In the genomic region with DNA sequence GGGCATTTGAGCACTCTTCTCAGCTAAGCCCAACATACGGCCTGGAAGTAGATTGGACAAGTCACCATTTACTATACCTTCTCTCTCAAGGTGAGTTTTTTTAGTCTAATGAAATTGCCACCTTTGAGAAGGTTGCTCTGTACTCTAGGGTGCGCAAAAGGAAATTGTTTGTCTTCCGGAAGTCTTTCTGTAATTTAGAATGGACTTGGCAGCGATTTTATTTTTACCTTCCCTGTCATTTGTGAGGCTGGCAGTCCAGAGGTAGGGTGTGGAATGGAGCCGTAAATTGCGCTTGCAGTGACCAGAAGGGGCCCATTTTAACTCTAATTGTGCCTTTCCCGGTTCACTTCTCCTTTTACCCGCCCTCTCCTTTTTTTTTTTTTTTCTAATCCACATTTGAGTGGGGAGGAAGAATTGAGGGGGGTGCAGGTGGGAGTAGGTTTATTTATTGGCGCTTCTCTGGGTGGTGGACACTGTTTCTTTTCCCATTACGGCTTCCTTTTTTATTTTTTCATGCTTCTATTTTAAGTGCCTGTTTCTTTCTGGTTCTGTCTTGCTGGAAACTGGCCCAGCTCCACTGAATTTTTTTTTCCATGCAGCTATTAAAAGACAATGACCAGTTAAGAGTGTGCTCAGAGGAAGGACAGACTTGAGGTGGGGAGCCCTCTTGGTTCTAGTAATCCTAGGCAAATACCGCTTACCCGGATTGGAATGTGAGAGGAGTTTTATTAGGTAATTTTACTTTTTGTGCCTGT, we compare ENCODE assay signal across 9 cellular contexts.
DNase-seq lines count a peak whose midpoint lies in the region; ATAC-seq and TF ChIP-seq lines count a peak whose summit lies in the region.
"Had no signal": no experiment of that assay in that cellular context is flagged by ENCODE, and none has a peak within 500 bp of the region (broad histone marks: within the 10 kb centered on the region; RNA-seq: fewer than 3 reads in every experiment).

No MANE protein-coding gene starts in this region.

- H3K36me3 Mint-ChIP-seq in stimulated activated memory B cell treated with anti-CD40 and anti-IgM and Interleukin-4, amounts not matched to agents 10 μg/mL and 1 μg/mL and 100 μg/mL, for 72 hours = peaks cover 41% of the 10 kb centered on the region

- H3K4me3 Mint-ChIP-seq in stimulated activated memory B cell treated with anti-CD40 and anti-IgM and Interleukin-4, amounts not matched to agents 10 μg/mL and 1 μg/mL and 100 μg/mL, for 72 hours = no peak overlapping the region

- intact Hi-C loops in transverse colon (cut with DNase I; ENCODE audit: low total_unique reads) = no loop called here

- H3K27me3 Mint-ChIP-seq in stimulated activated memory B cell treated with anti-CD40 and anti-IgM and Interleukin-4, amounts not matched to agents 10 μg/mL and 1 μg/mL and 100 μg/mL, for 72 hours = no peaks in the 10 kb centered on the region

- H3K9me3 ChIP-seq in transverse colon = no peaks in the 10 kb centered on the region

- H3K4me3 ChIP-seq in coronary artery = peak overlapping the region; percentile 48
- H3K4me3 ChIP-seq in transverse colon = peak overlapping the region in 2 of 4 donors; percentile 9 to 33
- H3K4me3 ChIP-seq: GM12878 had no signal

- TF ChIP-seq CTCF in coronary artery (IDR thresholded peaks at IDR 0.05) (no peak), transverse colon (IDR thresholded peaks at IDR 0.05) (peak in 1 of 5 experiments; percentile 2)

- in situ Hi-C loops in transverse colon (cut with MboI; ENCODE audit: low pct_ligation_motif_present in 1 of 4, low pct_unique_long_range_greater_than_20kb in 1 of 4, low sequenced_read_pairs in 3 of 4) = no loop called here

- peak overlapping the region; percentile 88 to 90 for H3K27ac ChIP-seq in coronary artery
- peak overlapping the region; percentile 80 to 83 (median 82) for H3K27ac ChIP-seq in transverse colon

- TF ChIP-seq POLR2A in transverse colon (IDR thresholded peaks at IDR 0.05) = peak; percentile 10
- TF ChIP-seq POLR2A in erythroblast (IDR thresholded peaks at IDR 0.05; ENCODE audit: low read length) = no peak

- H3K4me1 Mint-ChIP-seq in stimulated activated memory B cell treated with anti-CD40 and anti-IgM and Interleukin-4, amounts not matched to agents 10 μg/mL and 1 μg/mL and 100 μg/mL, for 72 hours = no peaks in the 10 kb centered on the region

- H3K9me3 Mint-ChIP-seq in stimulated activated memory B cell treated with anti-CD40 and anti-IgM and Interleukin-4, amounts not matched to agents 10 μg/mL and 1 μg/mL and 100 μg/mL, for 72 hours = no peaks in the 10 kb centered on the region
- H3K9me3 Mint-ChIP-seq: activated T-helper 2 cell treated with anti-CD3 and anti-CD28 coated beads, Interferon-gamma antibody, Interleukin-2, Interleukin-4, amounts not matched to agents 10 μg/mL and 5 μg/mL and 100 μg/mL, durations not matched to agents 14 hours and 24 hours and 36 hours had no signal

- DNase-seq in NCI-H2081 treated with DMSO at 0.1 percent for 48 hours (lab: John Stamatoyannopoulos, UW) (peak; percentile 4), coronary artery (ENCODE audit: low spot score) (peak; percentile 78), midbrain (lab: John Stamatoyannopoulos, UW) (peak; percentile 31), transverse colon (peak; percentile 60), NCI-H2107 treated with DMSO at 0.1 percent for 48 hours (lab: John Stamatoyannopoulos, UW; ENCODE audit: unreplicated experiment) (no peak), erythroblast (lab: John Stamatoyannopoulos, UW) (no peak)

- H3K27ac Mint-ChIP-seq in stimulated activated memory B cell treated with anti-CD40 and anti-IgM and Interleukin-4, amounts not matched to agents 10 μg/mL and 1 μg/mL and 100 μg/mL, for 72 hours = no peak overlapping the region
- H3K27ac Mint-ChIP-seq: activated T-helper 2 cell treated with anti-CD3 and anti-CD28 coated beads, Interferon-gamma antibody, Interleukin-2, Interleukin-4, amounts not matched to agents 10 μg/mL and 5 μg/mL and 100 μg/mL, durations not matched to agents 14 hours and 24 hours and 36 hours had no signal

- H3K36me3 ChIP-seq in transverse colon = no peaks in the 10 kb centered on the region

- ATAC-seq in stimulated activated memory B cell treated with anti-CD40 and anti-IgM and Interleukin-4, amounts not matched to agents 10 μg/mL and 1 μg/mL and 100 μg/mL, for 72 hours = no peak
- ATAC-seq: GM12878 had no signal

- TF ChIP-seq EP300 in transverse colon (IDR thresholded peaks at IDR 0.05; ENCODE audit: low read depth) = no peak

- peaks cover 17 to 53% (median 33%) of the 10 kb centered on the region in 4 donors for H3K4me1 ChIP-seq in transverse colon

- WGBS in transverse colon (ENCODE audit: low coverage in 1 of 2), 2 donors = 6 to 38% methylated on average over 9 to 12 of the region's 12 CpGs

- H3K27me3 ChIP-seq in transverse colon = no peaks in the 10 kb centered on the region

Comparison
In these comparisons a context has a peak if more than half of its experiments do, and no peak if none do; other contexts are left out.
1. DNase-seq: peak in NCI-H2081 treated with DMSO at 0.1 percent for 48 hours (single experiment), coronary artery (single experiment), midbrain (single experiment) and transverse colon (single experiment); none in NCI-H2107 treated with DMSO at 0.1 percent for 48 hours (single experiment) and erythroblast (0 of 2).